In genomic region chr20:34954905-34955231, GRCh38 we compare ENCODE assay signal across 8 cellular contexts.
A peak's percentile ranks its signal among the peaks of the same experiment; 100 is the strongest.
DNase-seq lines count a peak whose midpoint lies in the region; ATAC-seq lines count a peak whose summit lies in the region.

No MANE protein-coding gene starts in this region.

- H3K9ac ChIP-seq in iPS-20b (ENCODE audit: low read depth, low read length) = peak overlapping the region; percentile 89; the same call in 1 of the 2 replicates

- DNase-seq in NCI-H2227 (lab: John Stamatoyannopoulos, UW; ENCODE audit: unreplicated experiment) (peak; percentile 69), NCI-H2227 treated with DMSO at 0.1 percent for 48 hours (lab: John Stamatoyannopoulos, UW) (no peak), LoVo (ENCODE audit: low spot score) (peak; percentile 51), NCI-H82 treated with DMSO at 0.1 percent for 48 hours (lab: John Stamatoyannopoulos, UW; ENCODE audit: unreplicated experiment) (no peak)

- peaks cover 6% of the 10 kb centered on the region for H3K36me3 Mint-ChIP-seq in stimulated activated naive CD8-positive, alpha-beta T cell treated with anti-CD3 and anti-CD28 coated beads, Interleukin-15, Interleukin-2, amounts not matched to agents 100 ng/mL and 50 ng/mL, for 24 hours (ENCODE audit: low read depth)

- no peaks in the 10 kb centered on the region for H3K9me3 Mint-ChIP-seq in stimulated activated naive CD8-positive, alpha-beta T cell treated with anti-CD3 and anti-CD28 coated beads, Interleukin-15, Interleukin-2, amounts not matched to agents 100 ng/mL and 50 ng/mL, for 24 hours

- H3K4me3 ChIP-seq in iPS-20b (ENCODE audit: low read length) = peak overlapping the region; percentile 84

- ATAC-seq in HG03280 (IDR thresholded peaks at IDR 0.05; ENCODE audit: unreplicated experiment) = no peak

- peaks cover 5% of the 10 kb centered on the region; the same call in 1 of the 2 replicates for H3K27me3 ChIP-seq in iPS-20b (ENCODE audit: insufficient read depth, low read length)

- H3K27ac Mint-ChIP-seq in stimulated activated naive CD8-positive, alpha-beta T cell treated with anti-CD3 and anti-CD28 coated beads, Interleukin-15, Interleukin-2, amounts not matched to agents 100 ng/mL and 50 ng/mL, for 24 hours = peak overlapping the region; percentile 94

- H3K27me3 Mint-ChIP-seq in stimulated activated naive CD8-positive, alpha-beta T cell treated with anti-CD3 and anti-CD28 coated beads, Interleukin-15, Interleukin-2, amounts not matched to agents 100 ng/mL and 50 ng/mL, for 24 hours = no peaks in the 10 kb centered on the region

- peaks cover 4% of the 10 kb centered on the region; the same call in 1 of the 2 replicates for H3K36me3 ChIP-seq in iPS-20b (ENCODE audit: insufficient read depth, low read depth, low read length)

- no peaks in the 10 kb centered on the region for H3K9me3 ChIP-seq in iPS-20b (ENCODE audit: insufficient read depth, low read depth, low read length)

- H3K4me1 Mint-ChIP-seq in stimulated activated naive CD8-positive, alpha-beta T cell treated with anti-CD3 and anti-CD28 coated beads, Interleukin-15, Interleukin-2, amounts not matched to agents 100 ng/mL and 50 ng/mL, for 24 hours (ENCODE audit: low read depth) = peaks cover 21% of the 10 kb centered on the region

- H3K27ac ChIP-seq in angular gyrus (ENCODE audit: low read depth, low read length) (peak overlapping the region; percentile 85), iPS-20b (ENCODE audit: low read length) (no peak overlapping the region)

- peaks cover 2% of the 10 kb centered on the region; the same call in 1 of the 2 replicates for H3K4me1 ChIP-seq in iPS-20b (ENCODE audit: insufficient read depth, low read length)

- peak overlapping the region; percentile 97 for H3K4me3 Mint-ChIP-seq in stimulated activated naive CD8-positive, alpha-beta T cell treated with anti-CD3 and anti-CD28 coated beads, Interleukin-15, Interleukin-2, amounts not matched to agents 100 ng/mL and 50 ng/mL, for 24 hours

Comparison
In these comparisons a context has a peak if more than half of its experiments do, and no peak if none do; other contexts are left out.
1. DNase-seq: peak in NCI-H2227 (single experiment) and LoVo (single experiment); none in NCI-H2227 treated with DMSO at 0.1 percent for 48 hours (single experiment) and NCI-H82 treated with DMSO at 0.1 percent for 48 hours (single experiment).